In genomic region chr9:75013735-75014134, GRCh38 we compare ENCODE assay signal across 17 cellular contexts. TPM values are rescaled to one million over a fixed set of nuclear protein-coding genes. Genes with fewer than 3 reads are reported as not detected.
DNase-seq lines count a peak whose midpoint lies in the region; ATAC-seq lines count a peak whose summit lies in the region.
"Had no signal": no experiment of that assay in that cellular context is flagged by ENCODE, and none has a peak within 500 bp of the region (broad histone marks: within the 10 kb centered on the region; RNA-seq: fewer than 3 reads in every experiment).

No MANE protein-coding gene starts in this region.

- no peaks in the 10 kb centered on the region for H3K9me3 Mint-ChIP-seq in activated T-cell treated with anti-CD3 and anti-CD28 coated beads, Interleukin-2, amount 50 U/mL, for 72 hours
- H3K9me3 Mint-ChIP-seq in activated T-cell treated with anti-CD3 and anti-CD28 coated beads, Interleukin-2, amount 50 U/mL, for 4 hours = no peaks in the 10 kb centered on the region
- H3K9me3 Mint-ChIP-seq in CD8-positive, alpha-beta memory T cell = no peaks in the 10 kb centered on the region
- H3K9me3 Mint-ChIP-seq in central memory CD8-positive, alpha-beta T cell = no peaks in the 10 kb centered on the region
- no peaks in the 10 kb centered on the region for H3K9me3 Mint-ChIP-seq in natural killer cell treated with Interleukin-12 subunit alpha and Interleukin-12 subunit beta and Interleukin-15 and Interleukin-18, amount 100 ng/mL, for 72 hours
- H3K9me3 Mint-ChIP-seq: GM23338, H9, IgD-negative memory B cell had no signal

- no peaks in the 10 kb centered on the region for H3K27me3 ChIP-seq in CD8-positive, alpha-beta memory T cell (ENCODE audit: insufficient read depth, low read length, poor library complexity, severe bottlenecking)
- H3K27me3 ChIP-seq: BE2C had no signal

- DNase-seq in activated T-cell treated with anti-CD3 and anti-CD28 coated beads, Interleukin-2, amount 50 U/mL, for 72 hours = no peak
- no peak for DNase-seq in activated T-cell treated with anti-CD3 and anti-CD28 coated beads, Interleukin-2, amount 50 U/mL, for 4 hours
- DNase-seq in CD8-positive, alpha-beta memory T cell = no peak
- DNase-seq in central memory CD8-positive, alpha-beta T cell (ENCODE audit: low spot score in 2 of 2) = no peak
- no peak for DNase-seq in natural killer cell treated with Interleukin-12 subunit alpha and Interleukin-12 subunit beta and Interleukin-15 and Interleukin-18, amount 100 ng/mL, for 72 hours (ENCODE audit: low spot score)
- DNase-seq in NCI-H1436 (lab: John Stamatoyannopoulos, UW) (no peak), NCI-H748 treated with DMSO at 0.1 percent for 48 hours (lab: John Stamatoyannopoulos, UW) (no peak)
- DNase-seq: BE2C, Calu3, DMS 273 treated with DMSO at 0.1 percent for 48 hours, DMS79, H9 had no signal

- H3K4me1 Mint-ChIP-seq in activated T-cell treated with anti-CD3 and anti-CD28 coated beads, Interleukin-2, amount 50 U/mL, for 72 hours (ENCODE audit: low read depth) = peaks cover 18% of the 10 kb centered on the region
- H3K4me1 Mint-ChIP-seq in activated T-cell treated with anti-CD3 and anti-CD28 coated beads, Interleukin-2, amount 50 U/mL, for 4 hours (ENCODE audit: low read depth) = peaks cover 37% of the 10 kb centered on the region
- H3K4me1 Mint-ChIP-seq in CD8-positive, alpha-beta memory T cell = peaks cover 33 to 57% (median 38%) of the 10 kb centered on the region in 3 donors
- H3K4me1 Mint-ChIP-seq in central memory CD8-positive, alpha-beta T cell = peaks cover 33% of the 10 kb centered on the region
- H3K4me1 Mint-ChIP-seq in natural killer cell treated with Interleukin-12 subunit alpha and Interleukin-12 subunit beta and Interleukin-15 and Interleukin-18, amount 100 ng/mL, for 72 hours (ENCODE audit: low read depth in 2 of 2) = peaks cover 18 to 19% of the 10 kb centered on the region in 2 donors
- H3K4me1 Mint-ChIP-seq: GM23338 had no signal

- H3K36me3 Mint-ChIP-seq in activated T-cell treated with anti-CD3 and anti-CD28 coated beads, Interleukin-2, amount 50 U/mL, for 72 hours (ENCODE audit: insufficient read depth in 2 of 2) = peaks cover 4 to 14% of the 10 kb centered on the region in 2 donors
- H3K36me3 Mint-ChIP-seq in activated T-cell treated with anti-CD3 and anti-CD28 coated beads, Interleukin-2, amount 50 U/mL, for 4 hours (ENCODE audit: insufficient read depth) = peaks cover 20% of the 10 kb centered on the region
- peaks cover 4 to 43% (median 10%) of the 10 kb centered on the region in 3 donors for H3K36me3 Mint-ChIP-seq in CD8-positive, alpha-beta memory T cell
- peaks cover 19% of the 10 kb centered on the region for H3K36me3 Mint-ChIP-seq in central memory CD8-positive, alpha-beta T cell (ENCODE audit: insufficient read depth)
- no peaks in the 10 kb centered on the region for H3K36me3 Mint-ChIP-seq in natural killer cell treated with Interleukin-12 subunit alpha and Interleukin-12 subunit beta and Interleukin-15 and Interleukin-18, amount 100 ng/mL, for 72 hours

- H3K4me3 ChIP-seq in CD8-positive, alpha-beta memory T cell (ENCODE audit: low read length) = no peak overlapping the region
- H3K4me3 ChIP-seq: A549, GM12878, GM23338 had no signal

- H3K27me3 Mint-ChIP-seq in activated T-cell treated with anti-CD3 and anti-CD28 coated beads, Interleukin-2, amount 50 U/mL, for 72 hours (ENCODE audit: low read depth) = no peaks in the 10 kb centered on the region
- H3K27me3 Mint-ChIP-seq in activated T-cell treated with anti-CD3 and anti-CD28 coated beads, Interleukin-2, amount 50 U/mL, for 4 hours (ENCODE audit: low read depth) = no peaks in the 10 kb centered on the region
- H3K27me3 Mint-ChIP-seq in CD8-positive, alpha-beta memory T cell = peaks cover 0 to 1% of the 10 kb centered on the region in 2 donors
- H3K27me3 Mint-ChIP-seq in central memory CD8-positive, alpha-beta T cell = no peaks in the 10 kb centered on the region
- H3K27me3 Mint-ChIP-seq in natural killer cell treated with Interleukin-12 subunit alpha and Interleukin-12 subunit beta and Interleukin-15 and Interleukin-18, amount 100 ng/mL, for 72 hours = no peaks in the 10 kb centered on the region
- H3K27me3 Mint-ChIP-seq: IgD-negative memory B cell had no signal

- H3K27ac Mint-ChIP-seq in activated T-cell treated with anti-CD3 and anti-CD28 coated beads, Interleukin-2, amount 50 U/mL, for 72 hours = peak overlapping the region; percentile 52
- peak overlapping the region in 5 of 8 donors; percentile 5 to 80 (median 55) for H3K27ac Mint-ChIP-seq in CD8-positive, alpha-beta memory T cell
- peak overlapping the region; percentile 79 for H3K27ac Mint-ChIP-seq in central memory CD8-positive, alpha-beta T cell (ENCODE audit: low read depth)
- peak overlapping the region; percentile 63 to 77 for H3K27ac Mint-ChIP-seq in natural killer cell treated with Interleukin-12 subunit alpha and Interleukin-12 subunit beta and Interleukin-15 and Interleukin-18, amount 100 ng/mL, for 72 hours
- H3K27ac Mint-ChIP-seq: GM23338, H9 had no signal

- POLR2A ChIA-PET in CD8-positive, alpha-beta memory T cell (lab: Charles Lee) = interaction anchor here (0.7 to 2.1 kb wide), 3 partner anchors 11 to 15 kb away, joined by 4 to 9 read pairs (median 6); partner anchors contain the start of gene CARNMT1

- H3K9me3 ChIP-seq in CD8-positive, alpha-beta memory T cell (ENCODE audit: low read length) = no peaks in the 10 kb centered on the region
- H3K9me3 ChIP-seq: A549, BE2C had no signal

- H3K36me3 ChIP-seq in CD8-positive, alpha-beta memory T cell (ENCODE audit: insufficient read depth, low read length) = peaks cover 3% of the 10 kb centered on the region

- peaks cover 15% of the 10 kb centered on the region for H3K4me1 ChIP-seq in CD8-positive, alpha-beta memory T cell (ENCODE audit: insufficient read depth, low read length)
- H3K4me1 ChIP-seq: A549 had no signal

- H3K27ac ChIP-seq in CD8-positive, alpha-beta memory T cell (ENCODE audit: low read depth, low read length) = no peak overlapping the region
- H3K27ac ChIP-seq: A549, C4-2B had no signal

- no peak for ATAC-seq in activated T-cell treated with anti-CD3 and anti-CD28 coated beads, Interleukin-2, amount 50 U/mL, for 72 hours (replicated peaks in 1 of 2)
- no peak for ATAC-seq in activated T-cell treated with anti-CD3 and anti-CD28 coated beads, Interleukin-2, amount 50 U/mL, for 4 hours
- no peak for ATAC-seq in central memory CD8-positive, alpha-beta T cell (replicated peaks; ENCODE audit: extremely low read depth, poor library complexity, severe bottlenecking)
- ATAC-seq in natural killer cell treated with Interleukin-12 subunit alpha and Interleukin-12 subunit beta and Interleukin-15 and Interleukin-18, amount 100 ng/mL, for 72 hours = no peak
- ATAC-seq: A549, GM12878, GM23338 had no signal

- CTCF ChIA-PET in CD8-positive, alpha-beta memory T cell (lab: Charles Lee) = interaction anchor here (1.3 to 2.7 kb wide), 4 partner anchors 11 to 237 kb away, joined by 3 to 10 read pairs (median 5); partner anchors contain the start of gene C9orf40

- H3K4me3 Mint-ChIP-seq in activated T-cell treated with anti-CD3 and anti-CD28 coated beads, Interleukin-2, amount 50 U/mL, for 72 hours = no peak overlapping the region
- no peak overlapping the region for H3K4me3 Mint-ChIP-seq in activated T-cell treated with anti-CD3 and anti-CD28 coated beads, Interleukin-2, amount 50 U/mL, for 4 hours
- peak overlapping the region in 3 of 7 donors; percentile 24 to 60 (median 34) for H3K4me3 Mint-ChIP-seq in CD8-positive, alpha-beta memory T cell
- peak overlapping the region; percentile 18 for H3K4me3 Mint-ChIP-seq in central memory CD8-positive, alpha-beta T cell
- peak overlapping the region; percentile 24 for H3K4me3 Mint-ChIP-seq in natural killer cell treated with Interleukin-12 subunit alpha and Interleukin-12 subunit beta and Interleukin-15 and Interleukin-18, amount 100 ng/mL, for 72 hours
- H3K4me3 Mint-ChIP-seq: GM23338, H9, IgD-negative memory B cell had no signal

RNA-seq across cellular contexts. Expression of gene CARNMT1, which starts 14.4 kb away (rescaled TPM):
- total RNA-seq in activated T-cell treated with anti-CD3 and anti-CD28 coated beads, Interleukin-2, amount 50 U/mL, for 72 hours = 10 to 100 TPM; 18.6 to 19.8 TPM
- 10 to 100 TPM; 30.6 to 38.0 (median 36.0) TPM for total RNA-seq in activated T-cell treated with anti-CD3 and anti-CD28 coated beads, Interleukin-2, amount 50 U/mL, for 4 hours
- 10 to 100 TPM; 30.8 to 32.9 TPM for total RNA-seq in CD8-positive, alpha-beta memory T cell
- 12.8 TPM for polyA plus RNA-seq in CD8-positive, alpha-beta memory T cell
- total RNA-seq in natural killer cell treated with Interleukin-12 subunit alpha and Interleukin-12 subunit beta and Interleukin-15 and Interleukin-18, amount 100 ng/mL, for 72 hours = 10 to 100 TPM; 28.7 to 30.5 TPM

Comparison
In these comparisons a context has a peak if more than half of its experiments do, and no peak if none do; other contexts are left out.
1. H3K4me3 Mint-ChIP-seq: peak in central memory CD8-positive, alpha-beta T cell (single experiment) and natural killer cell treated with Interleukin-12 subunit alpha and Interleukin-12 subunit beta and Interleukin-15 and Interleukin-18, amount 100 ng/mL, for 72 hours (single experiment); none in activated T-cell treated with anti-CD3 and anti-CD28 coated beads, Interleukin-2, amount 50 U/mL, for 72 hours (0 of 2) and activated T-cell treated with anti-CD3 and anti-CD28 coated beads, Interleukin-2, amount 50 U/mL, for 4 hours (single experiment).
2. Peak in every context shown above with its lines, with median percentiles within 50 percentile points of each other: H3K27ac Mint-ChIP-seq.